Comparison of ENCODE assay signal across 16 cellular contexts in genomic region chr13:94054159-94054558, GRCh38.
"Had no signal": no experiment of that assay in that cellular context is flagged by ENCODE, and none has a peak within 500 bp of the region (broad histone marks: within the 10 kb centered on the region; RNA-seq: fewer than 3 reads in every experiment).

No MANE protein-coding gene starts in this region.

- H3K9me3 ChIP-seq: heart right ventricle, psoas muscle, transverse colon had no signal

- H3K36me3 Mint-ChIP-seq: activated naive CD4-positive, alpha-beta T cell treated with anti-CD3 and anti-CD28 coated beads, Interleukin-2, amount 50 U/mL, for 24 hours; naive thymus-derived CD4-positive, alpha-beta T cell had no signal

- H3K4me3 Mint-ChIP-seq: activated naive CD4-positive, alpha-beta T cell treated with anti-CD3 and anti-CD28 coated beads, Interleukin-2, amount 50 U/mL, for 24 hours; naive thymus-derived CD4-positive, alpha-beta T cell had no signal

- H3K4me1 Mint-ChIP-seq: activated naive CD4-positive, alpha-beta T cell treated with anti-CD3 and anti-CD28 coated beads, Interleukin-2, amount 50 U/mL, for 24 hours; naive thymus-derived CD4-positive, alpha-beta T cell had no signal

- FAIRE-seq: kidney, TTC549 had no signal

- H3K27me3 ChIP-seq: heart right ventricle, transverse colon had no signal

- H3K36me3 ChIP-seq: heart right ventricle, transverse colon had no signal

- DNase-seq: activated CD4-positive, alpha-beta T cell treated with anti-CD3 and anti-CD28 coated beads, Interleukin-2, amount 50 U/mL, for 4 hours; activated effector memory CD4-positive, alpha-beta T cell treated with Interleukin-2 at 50 U/mL for 16 hours; activated T-cell treated with anti-CD3 and anti-CD28 coated beads, Interleukin-2, amount 50 U/mL, for 1 hour; central memory CD4-positive, alpha-beta T cell; cortex of kidney; effector CD8-positive, alpha-beta T cell; foreskin melanocyte; heart right ventricle; kidney; naive thymus-derived CD4-positive, alpha-beta T cell; occipital lobe; psoas muscle; substantia nigra; transverse colon had no signal

- H3K9me3 Mint-ChIP-seq: activated naive CD4-positive, alpha-beta T cell treated with anti-CD3 and anti-CD28 coated beads, Interleukin-2, amount 50 U/mL, for 24 hours; naive thymus-derived CD4-positive, alpha-beta T cell had no signal

- H3K4me1 ChIP-seq: heart right ventricle, psoas muscle, transverse colon had no signal

- H3K27ac Mint-ChIP-seq: activated naive CD4-positive, alpha-beta T cell treated with anti-CD3 and anti-CD28 coated beads, Interleukin-2, amount 50 U/mL, for 24 hours; naive thymus-derived CD4-positive, alpha-beta T cell had no signal

- H3K27ac ChIP-seq: heart right ventricle, psoas muscle, transverse colon had no signal

- H3K4me3 ChIP-seq: heart right ventricle, psoas muscle, transverse colon had no signal
